Comparison of ENCODE assay signal across 11 cellular contexts in genomic region chr1:204337047-204337446, GRCh38.
"Had no signal": no experiment of that assay in that cellular context is flagged by ENCODE, and none has a peak within 500 bp of the region (broad histone marks: within the 10 kb centered on the region; RNA-seq: fewer than 3 reads in every experiment).

No MANE protein-coding gene starts in this region.

- H3K27ac ChIP-seq: left lung had no signal

- H3K9me3 ChIP-seq: left lung had no signal

- FAIRE-seq: keratinocyte had no signal

- DNase-seq: activated CD4-positive, alpha-beta memory T cell treated with anti-CD3 and anti-CD28 coated beads for 36 hours; activated gamma-delta T cell treated with Interleukin-2 at 50 U/mL for 16 hours; activated T-cell treated with anti-CD3 and anti-CD28 coated beads for 4 hours; central memory CD4-positive, alpha-beta T cell; left lung; mammary epithelial cell; stimulated activated CD4-positive, alpha-beta T cell treated with anti-CD3 and anti-CD28 coated beads, Interleukin-2, amount 100 ng/mL, for 24 hours; stimulated activated naive CD8-positive, alpha-beta T cell treated with anti-CD3 and anti-CD28 coated beads, Interleukin-15, Interleukin-2, amounts not matched to agents 100 U/mL and 50 U/mL, for 24 hours; SW 1271 had no signal

- H3K4me3 ChIP-seq: coronary artery, left lung had no signal

- H3K27me3 ChIP-seq: left lung had no signal

- H3K4me1 ChIP-seq: left lung had no signal

- H3K36me3 ChIP-seq: left lung had no signal
